Comparison of ENCODE assay signal across 22 cellular contexts in the genomic region with DNA sequence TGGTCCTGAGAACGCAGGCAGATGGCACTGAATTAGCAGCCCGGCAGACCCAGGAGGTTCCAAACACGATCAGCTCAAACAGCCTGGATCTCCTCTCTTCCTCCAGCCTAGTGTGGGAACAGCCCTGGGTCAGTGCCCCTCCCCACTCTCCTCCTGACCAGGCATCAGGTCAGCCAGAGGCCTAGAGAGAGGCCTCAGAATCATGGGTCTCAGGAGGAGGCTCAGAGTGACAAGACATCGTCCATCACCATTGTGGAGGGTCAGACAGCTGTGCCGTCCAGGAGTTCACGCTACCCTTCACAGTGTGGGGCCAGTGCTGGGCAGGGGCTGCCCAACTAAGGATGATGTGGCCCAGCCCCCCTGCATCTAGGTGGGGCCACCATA.
A peak's percentile ranks its signal among the peaks of the same experiment; 100 is the strongest.
DNase-seq lines count a peak whose midpoint lies in the region; ATAC-seq and TF ChIP-seq lines count a peak whose summit lies in the region.
"Had no signal": no experiment of that assay in that cellular context is flagged by ENCODE, and none has a peak within 500 bp of the region (broad histone marks: within the 10 kb centered on the region; RNA-seq: fewer than 3 reads in every experiment).

No MANE protein-coding gene starts in this region.

- no peak overlapping the region for H3K4ac ChIP-seq in IMR-90 (ENCODE audit: low read depth, low read length)

- no peak overlapping the region for H2BK20ac ChIP-seq in IMR-90 (ENCODE audit: low read depth, low read length)

- WGBS in IMR-90 (ENCODE audit: extremely low coverage in 2 of 2, insufficient read length in 1 of 2), 2 experiments: 60% methylated on average over 2 of the region's 6 CpGs; no CpG with 5 or more reads in 1 of the 2 experiments
- 88% methylated on average over 6 of the region's 6 CpGs for WGBS in endodermal cell (ENCODE audit: insufficient coverage in 1 of 2, insufficient read length in 1 of 2), 2 experiments

- no peak overlapping the region for H4K91ac ChIP-seq in IMR-90 (ENCODE audit: insufficient read depth, low read depth, low read length)

- H3K27me3 Mint-ChIP-seq in activated CD8-positive, alpha-beta memory T cell treated with anti-CD3 and anti-CD28 coated beads, Interleukin-2, amount 10 ng/mL, durations not matched to agents 7 days and 5 days: peaks cover 34% of the 10 kb centered on the region
- H3K27me3 Mint-ChIP-seq in endodermal cell (ENCODE audit: insufficient read depth): peaks cover 4% of the 10 kb centered on the region

- no peaks in the 10 kb centered on the region for H3K9me3 ChIP-seq in IMR-90 (ENCODE audit: control insufficient read depth, insufficient read depth, low read length)
- no peaks in the 10 kb centered on the region for H3K9me3 ChIP-seq in endodermal cell (ENCODE audit: control insufficient read depth, low read length)
- H3K9me3 ChIP-seq: HAP-1 had no signal

- CTCF ChIA-PET in activated CD8-positive, alpha-beta memory T cell treated with anti-CD3 and anti-CD28 coated beads, Interleukin-2, amount 10 ng/mL, durations not matched to agents 7 days and 5 days (lab: Charles Lee): no interaction called here
- CTCF ChIA-PET in IMR-90 (lab: Yijun Ruan, JAX): no interaction called here

- no peak overlapping the region for H2BK120ac ChIP-seq in IMR-90 (ENCODE audit: low read depth, low read length)

- intact Hi-C loops in IMR-90 (cut with micrococcal nuclease) (no loop called here), sciatic nerve (cut with DNase I) (no loop called here)

- no peak overlapping the region for H4K8ac ChIP-seq in IMR-90 (ENCODE audit: low read depth in 2 of 2, low read length in 2 of 2)

- no peak overlapping the region for H2AK9ac ChIP-seq in IMR-90 (replicated peaks; ENCODE audit: low read depth, low read length, poor library complexity)

- H3K9me1 ChIP-seq in IMR-90 (ENCODE audit: insufficient read depth, low read length): no peaks in the 10 kb centered on the region

- TF ChIP-seq CTCF in IMR-90 (conservative IDR thresholded peaks at IDR 0.05; ENCODE audit: low read depth, low read length) (no peak), endodermal cell (conservative IDR thresholded peaks at IDR 0.05) (no peak)

- H3K4me1 ChIP-seq in IMR-90 (ENCODE audit: control insufficient read depth, insufficient read depth, low read length) (no peaks in the 10 kb centered on the region), endodermal cell (ENCODE audit: control insufficient read depth, insufficient read depth, low read length) (no peaks in the 10 kb centered on the region)
- H3K4me1 ChIP-seq: HAP-1 had no signal

- H4K5ac ChIP-seq in IMR-90 (ENCODE audit: low read depth, low read length): no peak overlapping the region

- H3K27ac ChIP-seq in IMR-90 (ENCODE audit: insufficient read depth, low read length): no peak overlapping the region
- no peak overlapping the region for H3K27ac ChIP-seq in endodermal cell (ENCODE audit: low read depth, low read length)
- H3K27ac ChIP-seq: C4-2B had no signal

- no peak overlapping the region for H2BK5ac ChIP-seq in IMR-90 (ENCODE audit: low read depth, low read length, poor library complexity, severe bottlenecking)

- no peak for TF ChIP-seq POLR2A in IMR-90 (IDR thresholded peaks at IDR 0.05; ENCODE audit: low read depth, low read length)

- H3K4me1 Mint-ChIP-seq in activated CD8-positive, alpha-beta memory T cell treated with anti-CD3 and anti-CD28 coated beads, Interleukin-2, amount 10 ng/mL, durations not matched to agents 7 days and 5 days: no peaks in the 10 kb centered on the region
- no peaks in the 10 kb centered on the region for H3K4me1 Mint-ChIP-seq in endodermal cell
- H3K4me1 Mint-ChIP-seq: CD8-positive, alpha-beta memory T cell had no signal

- H3K4me3 ChIP-seq in IMR-90 (ENCODE audit: insufficient read depth, low read depth, low read length) (no peak overlapping the region), endodermal cell (ENCODE audit: low read length) (no peak overlapping the region)
- H3K4me3 ChIP-seq: HAP-1 had no signal

- peak overlapping the region; percentile 52 for H2AFZ ChIP-seq in IMR-90 (replicated peaks; ENCODE audit: low read length, poor library complexity)

- no peak overlapping the region for H3K27ac Mint-ChIP-seq in activated CD8-positive, alpha-beta memory T cell treated with anti-CD3 and anti-CD28 coated beads, Interleukin-2, amount 10 ng/mL, durations not matched to agents 7 days and 5 days
- H3K27ac Mint-ChIP-seq in endodermal cell: no peak overlapping the region
- H3K27ac Mint-ChIP-seq: IgD-negative memory B cell had no signal

- POLR2A ChIA-PET in IMR-90 (lab: Charles Lee; ENCODE audit: unreplicated experiment): no interaction called here

- peaks cover 4% of the 10 kb centered on the region for H3K27me3 ChIP-seq in IMR-90 (ENCODE audit: control insufficient read depth, insufficient read depth, low read length)
- H3K27me3 ChIP-seq in endodermal cell (ENCODE audit: control insufficient read depth, insufficient read depth, low read length, poor library complexity, severe bottlenecking): peaks cover 4% of the 10 kb centered on the region

- no peaks in the 10 kb centered on the region for H3K9me3 Mint-ChIP-seq in activated CD8-positive, alpha-beta memory T cell treated with anti-CD3 and anti-CD28 coated beads, Interleukin-2, amount 10 ng/mL, durations not matched to agents 7 days and 5 days (ENCODE audit: low read depth)
- no peaks in the 10 kb centered on the region for H3K9me3 Mint-ChIP-seq in endodermal cell
- H3K9me3 Mint-ChIP-seq: CD8-positive, alpha-beta memory T cell had no signal

- H3K56ac ChIP-seq in IMR-90 (ENCODE audit: extremely low read depth, insufficient read depth, low read length): no peak overlapping the region

- no TSS peak for BruUV-seq in IMR-90 (replicated peaks; lab: Mats Ljungman, UMichigan)

- H2BK15ac ChIP-seq in IMR-90 (ENCODE audit: low read depth, low read length): no peak overlapping the region

- dilution Hi-C loops in IMR-90 (cut with HindIII; ENCODE audit: low sequenced_read_pairs, unreplicated experiment): no loop called here

- DNase-seq in activated CD8-positive, alpha-beta memory T cell treated with anti-CD3 and anti-CD28 coated beads, Interleukin-2, amount 10 ng/mL, durations not matched to agents 7 days and 5 days: peak; percentile 28
- no peak for DNase-seq in activated CD8-positive, alpha-beta memory T cell treated with anti-CD3 and anti-CD28 coated beads, Interleukin-2, amount 50 U/mL, for 48 hours
- DNase-seq in IMR-90: no peak
- DNase-seq in endodermal cell: peak; percentile 33
- peak; percentile 26 for DNase-seq in sciatic nerve (ENCODE audit: low spot score)
- DNase-seq in stimulated activated CD8-positive, alpha-beta memory T cell treated with anti-CD3 and anti-CD28 coated beads, Interleukin-4, amount 100 ng/mL, for 48 hours: no peak
- DNase-seq: CD8-positive, alpha-beta memory T cell; DMS53; GF-D8; Karpas-422; MV-4-11; NCI-H1105 treated with DMSO at 0.1 percent for 48 hours; NCI-H2029 treated with DMSO at 0.1 percent for 48 hours; NCI-H226; NCI-H510A treated with DMSO at 0.1 percent for 48 hours; NCI-H748 treated with DMSO at 0.1 percent for 48 hours had no signal

- H3K4me2 ChIP-seq in IMR-90 (ENCODE audit: low read depth, low read length): no peak overlapping the region

- H3K9ac ChIP-seq in IMR-90 (ENCODE audit: low read depth, low read length): no peak overlapping the region
- H3K9ac ChIP-seq in endodermal cell (ENCODE audit: extremely low read depth, low read length, poor library complexity, severe bottlenecking): no peak overlapping the region

- H3K14ac ChIP-seq in IMR-90 (replicated peaks; ENCODE audit: low read depth, low read length): no peak overlapping the region

- ATAC-seq in activated CD8-positive, alpha-beta memory T cell treated with anti-CD3 and anti-CD28 coated beads, Interleukin-2, amount 10 ng/mL, durations not matched to agents 7 days and 5 days: no peak
- ATAC-seq in IMR-90 (ENCODE audit: low read depth) (no peak), sciatic nerve (no peak), HG03139 (IDR thresholded peaks at IDR 0.05; ENCODE audit: unreplicated experiment) (no peak), SK-N-SH treated with all-trans-retinoic acid at 6 μM for 48 hours (no peak)
- ATAC-seq: Panc1 had no signal

- no peak overlapping the region for H2AK5ac ChIP-seq in IMR-90 (ENCODE audit: low read depth, low read length)

- TF ChIP-seq RAD21 in IMR-90 (IDR thresholded peaks at IDR 0.05; ENCODE audit: low read length): no peak

- no peak overlapping the region for H3K18ac ChIP-seq in IMR-90 (ENCODE audit: low read depth, low read length)

- H3K79me1 ChIP-seq in IMR-90 (ENCODE audit: low read depth in 1 of 2, low read length in 2 of 2): no peaks in the 10 kb centered on the region

- H3K36me3 ChIP-seq in IMR-90 (ENCODE audit: control insufficient read depth, insufficient read depth, low read length) (no peaks in the 10 kb centered on the region), endodermal cell (ENCODE audit: control insufficient read depth, insufficient read depth, low read length) (no peaks in the 10 kb centered on the region)
- H3K36me3 ChIP-seq: HAP-1 had no signal

- H4K20me1 ChIP-seq in IMR-90 (ENCODE audit: insufficient read depth, low read length): no peaks in the 10 kb centered on the region

- no peak overlapping the region for H3K4me3 Mint-ChIP-seq in activated CD8-positive, alpha-beta memory T cell treated with anti-CD3 and anti-CD28 coated beads, Interleukin-2, amount 10 ng/mL, durations not matched to agents 7 days and 5 days
- no peak overlapping the region for H3K4me3 Mint-ChIP-seq in endodermal cell
- H3K4me3 Mint-ChIP-seq: CD8-positive, alpha-beta memory T cell; IgD-negative memory B cell had no signal

- H3K23ac ChIP-seq in IMR-90 (ENCODE audit: low read depth, low read length): no peak overlapping the region

- in situ Hi-C loops in IMR-90 (cut with MboI; ENCODE audit: low sequenced_read_pairs): no loop called here

- H3K36me3 Mint-ChIP-seq in activated CD8-positive, alpha-beta memory T cell treated with anti-CD3 and anti-CD28 coated beads, Interleukin-2, amount 10 ng/mL, durations not matched to agents 7 days and 5 days: no peaks in the 10 kb centered on the region
- no peaks in the 10 kb centered on the region for H3K36me3 Mint-ChIP-seq in endodermal cell (ENCODE audit: low read depth)
- H3K36me3 Mint-ChIP-seq: CD8-positive, alpha-beta memory T cell; IgD-negative memory B cell had no signal

TF ChIP-seq in IMR-90, 13 proteins besides CTCF, POLR2A, EP300 and RAD21 (continues in another document):
- no peak for TF ChIP-seq MXI1 (IDR thresholded peaks at IDR 0.05; ENCODE audit: borderline replicate concordance, low read depth, low read length)
- no peak for TF ChIP-seq RCOR1 (IDR thresholded peaks at IDR 0.05; ENCODE audit: insufficient replicate concordance, low read length)
- no peak for TF ChIP-seq MAZ (IDR thresholded peaks at IDR 0.05; ENCODE audit: borderline replicate concordance, low read depth, low read length)
- TF ChIP-seq MAFK (IDR thresholded peaks at IDR 0.05; ENCODE audit: low read depth, low read length): no peak

TF ChIP-seq in SK-N-SH treated with all-trans-retinoic acid at 6 μM for 48 hours, 23 proteins besides CTCF, POLR2A, EP300 and RAD21 (continues in another document):
- TF ChIP-seq ARNTL (CRISPR knock-in tag; IDR thresholded peaks at IDR 0.05; ENCODE audit: borderline replicate concordance, low read depth) (no peak), ZFP30 (CRISPR knock-in tag; IDR thresholded peaks at IDR 0.05) (no peak), BACH2 (CRISPR knock-in tag; IDR thresholded peaks at IDR 0.05; ENCODE audit: borderline replicate concordance) (no peak), ZNF565 (CRISPR knock-in tag; conservative IDR thresholded peaks at IDR 0.05; ENCODE audit: low read depth) (no peak)

Comparison
In these comparisons a context has a peak if more than half of its experiments do, and no peak if none do; other contexts are left out.
1. DNase-seq: peak in activated CD8-positive, alpha-beta memory T cell treated with anti-CD3 and anti-CD28 coated beads, Interleukin-2, amount 10 ng/mL, durations not matched to agents 7 days and 5 days (single experiment), endodermal cell (single experiment) and sciatic nerve (single experiment); none in activated CD8-positive, alpha-beta memory T cell treated with anti-CD3 and anti-CD28 coated beads, Interleukin-2, amount 50 U/mL, for 48 hours (single experiment), IMR-90 (single experiment) and stimulated activated CD8-positive, alpha-beta memory T cell treated with anti-CD3 and anti-CD28 coated beads, Interleukin-4, amount 100 ng/mL, for 48 hours (single experiment).